20 cellular contexts compared by ENCODE assay signal in the genomic region with DNA sequence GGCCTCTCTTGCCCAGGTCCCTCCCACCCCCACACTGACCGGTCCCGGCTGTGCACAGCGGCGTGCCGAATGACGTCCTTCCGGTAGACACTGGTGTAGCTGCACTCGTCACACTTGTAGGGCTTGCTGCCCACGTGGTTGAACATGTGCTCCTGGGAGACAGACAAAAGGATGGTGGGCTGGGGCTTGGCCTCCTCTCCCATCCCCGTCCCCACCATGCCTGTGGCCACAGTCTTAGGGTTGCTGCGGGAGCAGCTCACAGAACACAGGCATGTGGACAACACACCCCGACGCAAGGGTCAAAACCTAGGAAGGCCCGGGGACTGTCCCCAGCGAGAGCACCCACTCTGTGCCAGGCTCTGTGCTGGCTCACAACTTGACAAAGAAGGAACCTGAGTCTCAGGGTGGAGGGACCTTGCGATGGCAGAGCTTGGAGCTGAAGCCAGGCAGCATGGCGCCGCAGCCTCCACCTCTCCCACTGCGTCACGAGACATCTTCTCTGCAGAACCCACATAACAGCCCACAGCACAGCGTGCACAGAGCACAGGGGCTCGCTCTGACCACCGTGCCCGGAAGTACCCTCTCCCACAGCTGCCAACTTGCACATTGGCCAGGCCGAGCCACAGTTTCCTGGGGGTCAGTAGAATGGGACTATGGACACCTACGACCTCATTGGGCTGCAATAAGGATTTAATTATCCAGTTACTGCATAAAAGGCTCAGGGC. TPM values are rescaled to one million over a fixed set of nuclear protein-coding genes. Genes with fewer than 3 reads are reported as not detected.
DNase-seq lines count a peak whose midpoint lies in the region; ATAC-seq, FAIRE-seq and TF ChIP-seq lines count a peak whose summit lies in the region.
"Had no signal": no experiment of that assay in that cellular context is flagged by ENCODE, and none has a peak within 500 bp of the region (broad histone marks: within the 10 kb centered on the region; RNA-seq: fewer than 3 reads in every experiment).

No MANE protein-coding gene starts in this region.

- POLR2A ChIA-PET in WTC11 (lab: Charles Lee), result no interaction called here

- no peaks in the 10 kb centered on the region for H3K9me3 Mint-ChIP-seq in WTC11
- H3K9me3 Mint-ChIP-seq: activated naive CD4-positive, alpha-beta T cell treated with anti-CD3 and anti-CD28 coated beads, Interleukin-2, amount 50 U/mL, for 24 hours; CD4-positive, CD25-positive, alpha-beta regulatory T cell; HFFc6 had no signal

- H3K4me3 ChIP-seq in osteoblast (ENCODE audit: insufficient read depth, low read length) (no peak overlapping the region), colonic mucosa (no peak overlapping the region)
- H3K4me3 ChIP-seq: esophagus muscularis mucosa, gastrocnemius medialis, pancreas, testis had no signal

- ATAC-seq in WTC11 (no peak), HG03045 (IDR thresholded peaks at IDR 0.05; ENCODE audit: unreplicated experiment) (no peak), GM19395 (IDR thresholded peaks at IDR 0.05; ENCODE audit: unreplicated experiment) (no peak)

- H3K36me3 Mint-ChIP-seq in WTC11, result peaks cover 43% of the 10 kb centered on the region

- H3K4me2 ChIP-seq in osteoblast (ENCODE audit: insufficient read depth, low read length), result no peak overlapping the region

- peaks cover 11% of the 10 kb centered on the region for H4K20me1 ChIP-seq in osteoblast (ENCODE audit: insufficient read depth, low read length)

- no peaks in the 10 kb centered on the region for H3K4me1 Mint-ChIP-seq in WTC11
- H3K4me1 Mint-ChIP-seq: activated naive CD4-positive, alpha-beta T cell treated with anti-CD3 and anti-CD28 coated beads, Interleukin-2, amount 50 U/mL, for 24 hours had no signal

- H3K4me1 ChIP-seq in osteoblast (ENCODE audit: insufficient read depth, low read length), result no peaks in the 10 kb centered on the region
- H3K4me1 ChIP-seq in colonic mucosa, result no peaks in the 10 kb centered on the region
- H3K4me1 ChIP-seq: esophagus muscularis mucosa, gastrocnemius medialis, pancreas, testis had no signal

- no peak overlapping the region for H3K27ac Mint-ChIP-seq in WTC11
- H3K27ac Mint-ChIP-seq: activated naive CD4-positive, alpha-beta T cell treated with anti-CD3 and anti-CD28 coated beads, Interleukin-2, amount 50 U/mL, for 24 hours; HFFc6 had no signal

- peaks cover 2% of the 10 kb centered on the region for H3K79me2 ChIP-seq in osteoblast (ENCODE audit: insufficient read depth, low read length)

- H3K27me3 ChIP-seq in osteoblast (ENCODE audit: insufficient read depth, low read length) (no peaks in the 10 kb centered on the region), colonic mucosa (no peaks in the 10 kb centered on the region)
- H3K27me3 ChIP-seq: esophagus muscularis mucosa, gastrocnemius medialis, pancreas, testis had no signal

- no peak overlapping the region for H3K9ac ChIP-seq in colonic mucosa (ENCODE audit: low read depth in 2 of 2, low read length in 2 of 2)

- no peak overlapping the region for H3K4me3 Mint-ChIP-seq in WTC11
- H3K4me3 Mint-ChIP-seq: activated naive CD4-positive, alpha-beta T cell treated with anti-CD3 and anti-CD28 coated beads, Interleukin-2, amount 50 U/mL, for 24 hours; HFFc6 had no signal

- no peak for DNase-seq in GM12892 (ENCODE audit: insufficient read length)
- no peak for DNase-seq in WTC11 (ENCODE audit: low spot score)
- DNase-seq in osteoblast (ENCODE audit: insufficient read length, low spot score, missing footprints), result peak; percentile 39
- no peak for DNase-seq in colonic mucosa
- DNase-seq: activated CD4-positive, CD25-positive, alpha-beta regulatory T cell treated with anti-CD3 and anti-CD28 coated beads, Interleukin-2, amount 50 U/mL, for 72 hours; activated CD8-positive, alpha-beta memory T cell treated with anti-CD3 and anti-CD28 coated beads for 24 hours; DMS 273 treated with DMSO at 0.1 percent for 48 hours; effector CD4-positive, alpha-beta T cell; kidney glomerular epithelial cell; naive B cell; testis had no signal

- TF ChIP-seq CTCF in WTC11 (IDR thresholded peaks at IDR 0.05) (no peak), osteoblast (IDR thresholded peaks at IDR 0.05; ENCODE audit: extremely low read depth, low read depth, low read length) (no peak), colonic mucosa (IDR thresholded peaks at IDR 0.05) (no peak)

- H3K9me3 ChIP-seq in osteoblast (ENCODE audit: low read depth, low read length) (no peaks in the 10 kb centered on the region), colonic mucosa (no peaks in the 10 kb centered on the region)
- H3K9me3 ChIP-seq: esophagus muscularis mucosa, gastrocnemius medialis, pancreas, testis had no signal

- intact Hi-C loops in colonic mucosa (cut with DNase I), result loop anchor here (2.0 to 5.0 kb wide), 2 partner anchors 70 to 137 kb away; partner anchors contain the start of genes CTSA and NEURL2

- no peaks in the 10 kb centered on the region for H3K27me3 Mint-ChIP-seq in WTC11 (ENCODE audit: low read depth)
- H3K27me3 Mint-ChIP-seq: activated naive CD4-positive, alpha-beta T cell treated with anti-CD3 and anti-CD28 coated beads, Interleukin-2, amount 50 U/mL, for 24 hours; CD4-positive, CD25-positive, alpha-beta regulatory T cell; naive B cell had no signal

- FAIRE-seq in GM12892 (lab: Jason Lieb, UNC), result no peak
- FAIRE-seq: astrocyte, pancreas had no signal

- H3K27ac ChIP-seq in osteoblast (ENCODE audit: low read depth, low read length) (no peak overlapping the region), colonic mucosa (no peak overlapping the region)
- H3K27ac ChIP-seq: esophagus muscularis mucosa, pancreas, testis had no signal

- CTCF ChIA-PET in WTC11 (lab: Charles Lee), result interaction anchor here (0.6 to 3.4 kb wide), 8 partner anchors 29 to 164 kb away, joined by 3 to 27 read pairs (median 4); partner anchors contain the start of genes CTSA and NEURL2

- H2AFZ ChIP-seq in osteoblast (ENCODE audit: low read length), result no peak overlapping the region

- TF ChIP-seq POLR2A in GM12892 (IDR thresholded peaks at IDR 0.05; ENCODE audit: low read depth, low read length), result peak; percentile 41; the same call in 1 of the 2 replicates

- H3K36me3 ChIP-seq in osteoblast (ENCODE audit: insufficient read depth, low read length), result peaks cover 94% of the 10 kb centered on the region
- peaks cover 34% of the 10 kb centered on the region for H3K36me3 ChIP-seq in colonic mucosa

TF ChIP-seq in WTC11, 78 proteins besides CTCF, POLR2A, EP300 and RAD21:
- TF ChIP-seq NFATC4 (CRISPR knock-in tag; IDR thresholded peaks at IDR 0.05), result no peak
- TF ChIP-seq ATF3 (CRISPR knock-in tag; conservative IDR thresholded peaks at IDR 0.05), result 0 out of 2 replicates have a peak, but pooled peaks have one; percentile 35
- no peak for TF ChIP-seq MXD4 (CRISPR knock-in tag; IDR thresholded peaks at IDR 0.05; ENCODE audit: borderline replicate concordance)
- no peak for TF ChIP-seq ZNF396 (CRISPR knock-in tag; IDR thresholded peaks at IDR 0.05; ENCODE audit: borderline replicate concordance)
- no peak for TF ChIP-seq STAT6 (CRISPR knock-in tag; conservative IDR thresholded peaks at IDR 0.05; ENCODE audit: low read depth)
- TF ChIP-seq TCF7 (CRISPR knock-in tag; IDR thresholded peaks at IDR 0.05; ENCODE audit: low read depth), result no peak

RNA-seq across cellular contexts. Expression of gene ZNF335, which starts 9.8 kb away (rescaled TPM):
- 10.0 TPM for polyA plus RNA-seq in GM12892 (2012; ENCODE audit: missing spikeins)
- total RNA-seq in WTC11 (2021) (16.3 to 20.0 TPM (median 16.4 TPM) in 3 replicates), osteoblast (18.3 and 20.3 TPM in 2 replicates), colonic mucosa (10 to 100 TPM; 11.3 to 22.1 TPM)

RNA-seq across cellular contexts. Expression of gene PCIF1, which starts 27.7 kb away (rescaled TPM):
- polyA plus RNA-seq in GM12892 (2012; ENCODE audit: missing spikeins), result 18.1 TPM
- 37.7 to 42.2 TPM (median 39.4 TPM) in 3 replicates for total RNA-seq in WTC11 (2021)
- total RNA-seq in osteoblast, result 12.7 and 14.4 TPM in 2 replicates
- 10 to 100 TPM; 28.9 to 33.6 TPM for total RNA-seq in colonic mucosa

RNA-seq across cellular contexts. Expression of gene MMP9, which starts 46.5 kb away (rescaled TPM):
- polyA plus RNA-seq in GM12892 (2012; ENCODE audit: missing spikeins), result 0.15 TPM
- total RNA-seq in WTC11 (2021) (5.8 to 7.1 TPM (median 5.8 TPM) in 3 replicates), osteoblast (0.29 and 2.5 TPM in 2 replicates), colonic mucosa (1 to 10 TPM; 1.3 to 4.0 TPM)
- total RNA-seq: HFFc6 had no signal
- polyA plus RNA-seq: CD4-positive, CD25-positive, alpha-beta regulatory T cell had no signal

RNA-seq across cellular contexts. Expression of gene PLTP, which starts 50.2 kb away (rescaled TPM):
- polyA plus RNA-seq in GM12892 (2012; ENCODE audit: missing spikeins), result 12.6 TPM
- 109 to 135 TPM (median 133 TPM) in 3 replicates for total RNA-seq in WTC11 (2021)
- 15.3 and 21.7 TPM in 2 replicates for total RNA-seq in osteoblast
- 10 to 100 TPM; 17.4 to 36.2 TPM for total RNA-seq in colonic mucosa
